9 cellular contexts compared by ENCODE assay signal in the genomic region with DNA sequence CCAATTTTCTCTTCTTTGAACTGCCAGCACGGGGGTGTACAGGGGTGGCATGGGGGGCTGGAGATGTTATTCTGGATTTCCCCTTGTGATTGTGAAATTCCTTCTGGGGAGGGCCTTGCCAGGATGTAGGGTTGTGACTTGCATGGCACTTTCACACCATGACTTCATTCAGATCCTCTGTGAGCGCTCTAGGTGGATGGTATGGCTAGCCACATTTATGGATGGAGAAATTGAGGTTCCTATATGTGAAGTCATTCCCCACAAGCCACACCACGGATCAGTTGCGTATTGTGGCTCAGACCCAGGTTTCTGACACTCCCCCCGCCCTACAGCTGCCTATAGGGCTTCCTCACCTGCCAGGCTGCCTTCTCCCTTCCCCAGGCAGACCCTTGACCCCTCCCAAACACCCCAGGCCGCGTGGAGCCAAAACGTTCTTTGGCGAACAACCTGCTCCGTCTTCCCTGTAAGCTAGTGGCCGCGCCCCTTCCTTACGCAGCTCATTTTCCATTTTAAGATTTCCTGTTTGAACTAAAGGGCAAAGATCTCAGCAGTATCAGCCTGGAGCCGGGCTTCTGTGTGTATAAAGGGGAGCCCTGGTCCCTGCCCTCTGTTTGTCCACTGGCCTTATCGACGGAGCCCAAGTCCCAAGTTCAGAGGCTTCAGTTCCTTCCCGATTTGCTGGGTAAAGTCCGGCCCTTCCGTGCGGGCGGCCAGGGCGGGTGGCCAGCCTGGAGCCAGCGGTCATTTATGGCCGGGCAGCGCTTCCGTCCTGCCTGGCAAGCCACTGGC.
A peak's percentile ranks its signal among the peaks of the same experiment; 100 is the strongest.
DNase-seq lines count a peak whose midpoint lies in the region; ATAC-seq and TF ChIP-seq lines count a peak whose summit lies in the region.
"Had no signal": no experiment of that assay in that cellular context is flagged by ENCODE, and none has a peak within 500 bp of the region (broad histone marks: within the 10 kb centered on the region; RNA-seq: fewer than 3 reads in every experiment).

No MANE protein-coding gene starts in this region.

- intact Hi-C loops in right lobe of liver (cut with DNase I), result no loop called here

- peaks cover 0 to 13% (median 6%) of the 10 kb centered on the region in 4 donors for H3K4me1 ChIP-seq in right lobe of liver

- no peaks in the 10 kb centered on the region for H3K36me3 Mint-ChIP-seq in type B pancreatic cell

- 2% methylated on average over 12 of the region's 26 CpGs for WGBS in right lobe of liver (ENCODE audit: insufficient coverage, low coverage, low lambda C conversion rate, missing lambda C conversion rate)

- TF ChIP-seq CTCF in right lobe of liver (IDR thresholded peaks at IDR 0.05), result no peak
- no peak for TF ChIP-seq CTCF in type B pancreatic cell (conservative IDR thresholded peaks at IDR 0.05)

- DNase-seq in SKM-1 treated with dmso at 0.1 percent for 144 hours (lab: John Stamatoyannopoulos, UW; ENCODE audit: unreplicated experiment) (peak; percentile 2), SKM-1 (lab: John Stamatoyannopoulos, UW; ENCODE audit: unreplicated experiment) (no peak), right lobe of liver (peak; percentile 76 to 91 (median 89)), type B pancreatic cell (ENCODE audit: extremely low spot score, unreplicated experiment) (no peak)
- no peak for DNase-seq in stimulated activated naive CD4-positive, alpha-beta T cell (lab: John Stamatoyannopoulos, UW)
- no peak for DNase-seq in activated CD4-positive, alpha-beta T cell treated with anti-CD3 and anti-CD28 coated beads for 4 hours
- DNase-seq: hippocampal formation had no signal

- TF ChIP-seq POLR2A in right lobe of liver (IDR thresholded peaks at IDR 0.05), result peak; percentile 45

- peak overlapping the region; percentile 1 to 37 (median 9) for H3K4me3 ChIP-seq in right lobe of liver

- H3K36me3 ChIP-seq in right lobe of liver, result no peaks in the 10 kb centered on the region

- peak overlapping the region; percentile 25 for H3K4me3 Mint-ChIP-seq in type B pancreatic cell

- no peaks in the 10 kb centered on the region for H3K27me3 ChIP-seq in right lobe of liver

- H3K27ac ChIP-seq in cingulate gyrus (ENCODE audit: low read depth, low read length) (peak overlapping the region; percentile 14), right lobe of liver (peak overlapping the region; percentile 35 to 72 (median 61))

- H3K27ac Mint-ChIP-seq in type B pancreatic cell, result peak overlapping the region; percentile 61

- H3K27me3 Mint-ChIP-seq in type B pancreatic cell, result peaks cover 18% of the 10 kb centered on the region

- ATAC-seq in right lobe of liver (peak; percentile 88 to 96 (median 94)), GM18498 (IDR thresholded peaks at IDR 0.05; ENCODE audit: unreplicated experiment) (no peak)

- no peaks in the 10 kb centered on the region for H3K9me3 ChIP-seq in right lobe of liver

- H3K4me1 Mint-ChIP-seq in type B pancreatic cell (ENCODE audit: unreplicated experiment), result no peaks in the 10 kb centered on the region

- no peaks in the 10 kb centered on the region for H3K9me3 Mint-ChIP-seq in type B pancreatic cell

Comparison
In these comparisons a context has a peak if more than half of its experiments do, and no peak if none do; other contexts are left out.
1. DNase-seq: peak in SKM-1 treated with dmso at 0.1 percent for 144 hours (single experiment) and right lobe of liver (3 of 3); none in SKM-1 (single experiment), type B pancreatic cell (single experiment), stimulated activated naive CD4-positive, alpha-beta T cell (0 of 6) and activated CD4-positive, alpha-beta T cell treated with anti-CD3 and anti-CD28 coated beads for 4 hours (0 of 2).